16 cellular contexts compared by ENCODE assay signal in genomic region chr6:25911359-25911758, GRCh38. TPM values are rescaled to one million over a fixed set of nuclear protein-coding genes. Genes with fewer than 3 reads are reported as not detected.
DNase-seq lines count a peak whose midpoint lies in the region; ATAC-seq and TF ChIP-seq lines count a peak whose summit lies in the region.
"Had no signal": no experiment of that assay in that cellular context is flagged by ENCODE, and none has a peak within 500 bp of the region (broad histone marks: within the 10 kb centered on the region; RNA-seq: fewer than 3 reads in every experiment).

No MANE protein-coding gene starts in this region.

- DNase-seq in DMS53 (lab: John Stamatoyannopoulos, UW) (peak; percentile 20), DMS53 treated with DMSO at 0.1 percent for 48 hours (lab: John Stamatoyannopoulos, UW; ENCODE audit: unreplicated experiment) (no peak), mucosa of descending colon (no peak), pons (ENCODE audit: low spot score) (no peak), MCF 10A (ENCODE audit: unreplicated experiment) (no peak)
- DNase-seq in activated naive CD4-positive, alpha-beta T cell treated with anti-CD3 and anti-CD28 coated beads, Interleukin-2, amount 50 U/mL, for 72 hours (ENCODE audit: low spot score in 2 of 2): no peak
- no peak for DNase-seq in activated naive CD4-positive, alpha-beta T cell treated with anti-CD3 and anti-CD28 coated beads, Interleukin-2, amount 10 ng/mL, durations not matched to agents 7 days and 5 days
- DNase-seq: AML-193; Caco-2; CD8-positive, alpha-beta memory T cell; DND-41; GDM1; GOT3; H9 had no signal

- H3K4me1 Mint-ChIP-seq in activated naive CD4-positive, alpha-beta T cell treated with anti-CD3 and anti-CD28 coated beads, Interleukin-2, amount 10 ng/mL, durations not matched to agents 7 days and 5 days: no peaks in the 10 kb centered on the region
- peaks cover 13% of the 10 kb centered on the region for H3K4me1 Mint-ChIP-seq in activated T-helper 17 cell treated with anti-CD3 and anti-CD28 coated beads, Interleukin-2, amount 50 U/mL, for 72 hours
- no peaks in the 10 kb centered on the region for H3K4me1 Mint-ChIP-seq in MCF 10A (ENCODE audit: insufficient read depth, unreplicated experiment)
- H3K4me1 Mint-ChIP-seq: CD8-positive, alpha-beta memory T cell; H9 had no signal

- peaks cover 4 to 54% of the 10 kb centered on the region in 2 donors for H3K36me3 Mint-ChIP-seq in activated naive CD4-positive, alpha-beta T cell treated with anti-CD3 and anti-CD28 coated beads, Interleukin-2, amount 50 U/mL, for 72 hours
- no peaks in the 10 kb centered on the region for H3K36me3 Mint-ChIP-seq in activated naive CD4-positive, alpha-beta T cell treated with anti-CD3 and anti-CD28 coated beads, Interleukin-2, amount 10 ng/mL, durations not matched to agents 7 days and 5 days
- no peaks in the 10 kb centered on the region for H3K36me3 Mint-ChIP-seq in activated T-helper 17 cell treated with anti-CD3 and anti-CD28 coated beads, Interleukin-2, amount 50 U/mL, for 72 hours (ENCODE audit: low read depth)
- no peaks in the 10 kb centered on the region for H3K36me3 Mint-ChIP-seq in MCF 10A (ENCODE audit: insufficient read depth, unreplicated experiment)
- H3K36me3 Mint-ChIP-seq: CD8-positive, alpha-beta memory T cell had no signal

- no peak overlapping the region for H3K4me3 Mint-ChIP-seq in activated naive CD4-positive, alpha-beta T cell treated with anti-CD3 and anti-CD28 coated beads, Interleukin-2, amount 10 ng/mL, durations not matched to agents 7 days and 5 days
- H3K4me3 Mint-ChIP-seq in activated T-helper 17 cell treated with anti-CD3 and anti-CD28 coated beads, Interleukin-2, amount 50 U/mL, for 72 hours: peak overlapping the region; percentile 2
- no peak overlapping the region for H3K4me3 Mint-ChIP-seq in MCF 10A (ENCODE audit: unreplicated experiment)
- H3K4me3 Mint-ChIP-seq: CD8-positive, alpha-beta memory T cell; H9 had no signal

- POLR2A ChIA-PET in MCF 10A (lab: Yijun Ruan, JAX): no interaction called here

- intact Hi-C loops in mucosa of descending colon (cut with DNase I, micrococcal nuclease) (no loop called here), MCF 10A (cut with micrococcal nuclease) (no loop called here)

- peaks cover 3 to 21% of the 10 kb centered on the region in 2 donors for H3K9me3 Mint-ChIP-seq in activated naive CD4-positive, alpha-beta T cell treated with anti-CD3 and anti-CD28 coated beads, Interleukin-2, amount 50 U/mL, for 72 hours
- no peaks in the 10 kb centered on the region for H3K9me3 Mint-ChIP-seq in activated naive CD4-positive, alpha-beta T cell treated with anti-CD3 and anti-CD28 coated beads, Interleukin-2, amount 10 ng/mL, durations not matched to agents 7 days and 5 days
- no peaks in the 10 kb centered on the region for H3K9me3 Mint-ChIP-seq in activated T-helper 17 cell treated with anti-CD3 and anti-CD28 coated beads, Interleukin-2, amount 50 U/mL, for 72 hours
- no peaks in the 10 kb centered on the region for H3K9me3 Mint-ChIP-seq in MCF 10A (ENCODE audit: unreplicated experiment)
- H3K9me3 Mint-ChIP-seq: CD8-positive, alpha-beta memory T cell; H9 had no signal

- BruUV-seq in MCF 10A (replicated peaks; lab: Mats Ljungman, UMichigan): no TSS peak

- H3K27me3 Mint-ChIP-seq in activated naive CD4-positive, alpha-beta T cell treated with anti-CD3 and anti-CD28 coated beads, Interleukin-2, amount 10 ng/mL, durations not matched to agents 7 days and 5 days: peaks cover 3% of the 10 kb centered on the region
- peaks cover 3% of the 10 kb centered on the region for H3K27me3 Mint-ChIP-seq in activated T-helper 17 cell treated with anti-CD3 and anti-CD28 coated beads, Interleukin-2, amount 50 U/mL, for 72 hours
- H3K27me3 Mint-ChIP-seq in MCF 10A (ENCODE audit: insufficient read depth, unreplicated experiment): peaks cover 11% of the 10 kb centered on the region

- peak overlapping the region; percentile 89 to 94 for H3K27ac Mint-ChIP-seq in activated naive CD4-positive, alpha-beta T cell treated with anti-CD3 and anti-CD28 coated beads, Interleukin-2, amount 50 U/mL, for 72 hours
- no peak overlapping the region for H3K27ac Mint-ChIP-seq in activated naive CD4-positive, alpha-beta T cell treated with anti-CD3 and anti-CD28 coated beads, Interleukin-2, amount 10 ng/mL, durations not matched to agents 7 days and 5 days
- H3K27ac Mint-ChIP-seq in activated T-helper 17 cell treated with anti-CD3 and anti-CD28 coated beads, Interleukin-2, amount 50 U/mL, for 72 hours: no peak overlapping the region
- H3K27ac Mint-ChIP-seq in MCF 10A (ENCODE audit: low read depth, unreplicated experiment): no peak overlapping the region
- H3K27ac Mint-ChIP-seq: CD8-positive, alpha-beta memory T cell; H9 had no signal

- no peaks in the 10 kb centered on the region for H3K4me1 ChIP-seq in mucosa of descending colon (ENCODE audit: low read depth)
- H3K4me1 ChIP-seq: Caco-2 had no signal

- no peaks in the 10 kb centered on the region for H3K36me3 ChIP-seq in mucosa of descending colon (ENCODE audit: low read depth)
- H3K36me3 ChIP-seq: BLaER1 had no signal

- TF ChIP-seq CTCF in mucosa of descending colon (IDR thresholded peaks at IDR 0.05) (no peak), MCF 10A (IDR thresholded peaks at IDR 0.05; ENCODE audit: unreplicated experiment) (no peak)

- ATAC-seq in activated naive CD4-positive, alpha-beta T cell treated with anti-CD3 and anti-CD28 coated beads, Interleukin-2, amount 50 U/mL, for 72 hours: no peak
- no peak for ATAC-seq in activated T-helper 17 cell treated with anti-CD3 and anti-CD28 coated beads, Interleukin-2, amount 50 U/mL, for 72 hours (replicated peaks)
- peak; percentile 77 for ATAC-seq in mucosa of descending colon

- no peak overlapping the region for H3K4me3 ChIP-seq in mucosa of descending colon
- H3K4me3 ChIP-seq: BLaER1 had no signal

- H3K9me3 ChIP-seq in mucosa of descending colon: no peaks in the 10 kb centered on the region
- H3K9me3 ChIP-seq: BLaER1, Caco-2 had no signal

- CTCF ChIA-PET in activated naive CD4-positive, alpha-beta T cell treated with anti-CD3 and anti-CD28 coated beads, Interleukin-2, amount 10 ng/mL, durations not matched to agents 7 days and 5 days (lab: Charles Lee): interaction anchor here (0.6 kb wide), 1 partner anchor 122 kb away, joined by 5 read pairs; no protein-coding TSS in a partner anchor
- CTCF ChIA-PET in MCF 10A (lab: Yijun Ruan, JAX): no interaction called here

RNA-seq across cellular contexts. Expression of gene SLC17A2, which starts 19.1 kb away (rescaled TPM):
- under 1 TPM; 0.25 to 0.50 TPM for total RNA-seq in activated naive CD4-positive, alpha-beta T cell treated with anti-CD3 and anti-CD28 coated beads, Interleukin-2, amount 50 U/mL, for 72 hours
- total RNA-seq in activated T-helper 17 cell treated with anti-CD3 and anti-CD28 coated beads, Interleukin-2, amount 50 U/mL, for 72 hours: not detected
- total RNA-seq in mucosa of descending colon: not detected
- total RNA-seq in MCF 10A (2022): not detected in 2 replicates
- total RNA-seq: Caco-2; CD8-positive, alpha-beta memory T cell; H9 had no signal

RNA-seq across cellular contexts. Expression of gene SLC17A3, which starts 37.3 kb away (rescaled TPM):
- total RNA-seq in activated naive CD4-positive, alpha-beta T cell treated with anti-CD3 and anti-CD28 coated beads, Interleukin-2, amount 50 U/mL, for 72 hours: 1 to 10 TPM in 1 of 2 donors, under 1 TPM in 1; 0.20 to 1.6 TPM
- under 1 TPM; 0.21 to 0.67 TPM for total RNA-seq in activated T-helper 17 cell treated with anti-CD3 and anti-CD28 coated beads, Interleukin-2, amount 50 U/mL, for 72 hours
- total RNA-seq in mucosa of descending colon: not detected
- not detected in 2 replicates for total RNA-seq in MCF 10A (2022)
- total RNA-seq: Caco-2; CD8-positive, alpha-beta memory T cell; H9 had no signal

RNA-seq across cellular contexts. Expression of gene TRIM38, which starts 51.2 kb away (rescaled TPM):
- 10 to 100 TPM; 37.7 to 39.8 TPM for total RNA-seq in activated naive CD4-positive, alpha-beta T cell treated with anti-CD3 and anti-CD28 coated beads, Interleukin-2, amount 50 U/mL, for 72 hours
- 10 to 100 TPM; 26.7 to 69.2 TPM for total RNA-seq in activated T-helper 17 cell treated with anti-CD3 and anti-CD28 coated beads, Interleukin-2, amount 50 U/mL, for 72 hours
- 10 to 100 TPM; 11.4 to 15.8 (median 12.6) TPM for total RNA-seq in mucosa of descending colon
- total RNA-seq in MCF 10A (2022): 5.4 and 6.7 TPM in 2 replicates

Comparison
In these comparisons a context has a peak if more than half of its experiments do, and no peak if none do; other contexts are left out.
1. H3K27ac Mint-ChIP-seq: peak in activated naive CD4-positive, alpha-beta T cell treated with anti-CD3 and anti-CD28 coated beads, Interleukin-2, amount 50 U/mL, for 72 hours (2 of 2); none in activated naive CD4-positive, alpha-beta T cell treated with anti-CD3 and anti-CD28 coated beads, Interleukin-2, amount 10 ng/mL, durations not matched to agents 7 days and 5 days (single experiment), activated T-helper 17 cell treated with anti-CD3 and anti-CD28 coated beads, Interleukin-2, amount 50 U/mL, for 72 hours (single experiment) and MCF 10A (single experiment).